In genomic region chr2:97068074-97068473, GRCh38 we compare ENCODE assay signal across 21 cellular contexts.
"Had no signal": no experiment of that assay in that cellular context is flagged by ENCODE, and none has a peak within 500 bp of the region (broad histone marks: within the 10 kb centered on the region; RNA-seq: fewer than 3 reads in every experiment).

No MANE protein-coding gene starts in this region.

- H3K4me1 ChIP-seq: esophagus squamous epithelium, foreskin keratinocyte, heart left ventricle, spleen, stomach, transverse colon had no signal

- H3K36me3 ChIP-seq: esophagus squamous epithelium, heart left ventricle, ovary, spleen, stomach, thoracic aorta, transverse colon had no signal

- H3K9me3 ChIP-seq: esophagus squamous epithelium, thoracic aorta, transverse colon had no signal

- H3K27ac ChIP-seq: esophagus squamous epithelium, foreskin keratinocyte, heart left ventricle, ovary, spleen, stomach, thoracic aorta, transverse colon had no signal

- ATAC-seq: foreskin keratinocyte, left colon, natural killer cell had no signal

- DNase-seq: caudate nucleus; cortex of kidney; effector memory CD4-positive, alpha-beta T cell; esophagus squamous epithelium; heart left ventricle; hippocampal formation; left colon; natural killer cell; nucleus accumbens; ovary; right cardiac atrium; stimulated activated CD4-positive, alpha-beta T cell treated with anti-CD3 and anti-CD28 coated beads, Interleukin-15, amount 100 ng/mL, for 24 hours; stimulated activated CD4-positive, alpha-beta T cell treated with anti-CD3 and anti-CD28 coated beads, Interleukin-1b, Interleukin-23, amount 100 ng/mL, for 48 hours; stimulated activated CD4-positive, alpha-beta T cell treated with anti-CD3 and anti-CD28 coated beads, Interleukin-4, amount 100 ng/mL, for 24 hours; stimulated activated naive B cell treated with anti-CD40 and anti-IgM and Interleukin-4, amounts not matched to agents 10 μg/mL and 1 μg/mL and 100 μg/mL, for 72 hours; stomach; substantia nigra; transverse colon had no signal

- H3K4me3 ChIP-seq: esophagus squamous epithelium, heart left ventricle, ovary, spleen, stomach, thoracic aorta, transverse colon had no signal

- H3K27me3 ChIP-seq: ovary, spleen, transverse colon had no signal
